1 cellular context compared by ENCODE assay signal in genomic region chr6:7138921-7139358, GRCh38.
TF ChIP-seq lines count a peak whose summit lies in the region.

No MANE protein-coding gene starts in this region.

TF ChIP-seq in HepG2, 621 proteins besides CTCF, POLR2A, EP300 and RAD21 (continued from another document and continues in another):
- TF ChIP-seq FOXP4 (CRISPR knock-in tag; IDR thresholded peaks at IDR 0.05): peak; percentile 90
- TF ChIP-seq TBX2 (CRISPR knock-in tag; IDR thresholded peaks at IDR 0.05; ENCODE audit: borderline replicate concordance): peak; percentile 91
- TF ChIP-seq, protein P1, sequence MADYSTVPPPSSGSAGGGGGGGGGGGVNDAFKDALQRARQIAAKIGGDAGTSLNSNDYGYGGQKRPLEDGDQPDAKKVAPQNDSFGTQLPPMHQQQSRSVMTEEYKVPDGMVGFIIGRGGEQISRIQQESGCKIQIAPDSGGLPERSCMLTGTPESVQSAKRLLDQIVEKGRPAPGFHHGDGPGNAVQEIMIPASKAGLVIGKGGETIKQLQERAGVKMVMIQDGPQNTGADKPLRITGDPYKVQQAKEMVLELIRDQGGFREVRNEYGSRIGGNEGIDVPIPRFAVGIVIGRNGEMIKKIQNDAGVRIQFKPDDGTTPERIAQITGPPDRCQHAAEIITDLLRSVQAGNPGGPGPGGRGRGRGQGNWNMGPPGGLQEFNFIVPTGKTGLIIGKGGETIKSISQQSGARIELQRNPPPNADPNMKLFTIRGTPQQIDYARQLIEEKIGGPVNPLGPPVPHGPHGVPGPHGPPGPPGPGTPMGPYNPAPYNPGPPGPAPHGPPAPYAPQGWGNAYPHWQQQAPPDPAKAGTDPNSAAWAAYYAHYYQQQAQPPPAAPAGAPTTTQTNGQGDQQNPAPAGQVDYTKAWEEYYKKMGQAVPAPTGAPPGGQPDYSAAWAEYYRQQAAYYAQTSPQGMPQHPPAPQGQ (CRISPR knock-in tag; IDR thresholded peaks at IDR 0.05; ENCODE audit: borderline replicate concordance): no peak
- no peak for TF ChIP-seq TOPORS (CRISPR knock-in tag; IDR thresholded peaks at IDR 0.05)
- no peak for TF ChIP-seq MXD1 (CRISPR knock-in tag; IDR thresholded peaks at IDR 0.05)
- TF ChIP-seq IRF1 (CRISPR knock-in tag; IDR thresholded peaks at IDR 0.05; ENCODE audit: low read depth): no peak
- peak; percentile 24; the same call in 1 of the 2 replicates for TF ChIP-seq NFIC (IDR thresholded peaks at IDR 0.05; ENCODE audit: low read length)
- no peak for TF ChIP-seq ZNF777 (CRISPR knock-in tag; IDR thresholded peaks at IDR 0.05)
- TF ChIP-seq GTF2F1 (IDR thresholded peaks at IDR 0.05; ENCODE audit: low read length): no peak
- no peak for TF ChIP-seq ZC3H4 (CRISPR knock-in tag; IDR thresholded peaks at IDR 0.05; ENCODE audit: borderline replicate concordance)
- TF ChIP-seq TFDP1 (CRISPR knock-in tag; IDR thresholded peaks at IDR 0.05; ENCODE audit: borderline replicate concordance): no peak
- no peak for TF ChIP-seq ZNF234 (CRISPR knock-in tag; conservative IDR thresholded peaks at IDR 0.05)
- no peak for TF ChIP-seq KLF11 (CRISPR knock-in tag; IDR thresholded peaks at IDR 0.05)
- peak; percentile 75; the same call in 1 of the 3 replicates for TF ChIP-seq MXI1 (IDR thresholded peaks at IDR 0.05; ENCODE audit: borderline replicate concordance, low read depth, low read length)
- peak; percentile 62; the same call in 1 of the 2 replicates for TF ChIP-seq ELF3 (CRISPR knock-in tag; IDR thresholded peaks at IDR 0.05)
- TF ChIP-seq TGIF2 (CRISPR knock-in tag; IDR thresholded peaks at IDR 0.05): no peak
- TF ChIP-seq ZNF292 (CRISPR knock-in tag; IDR thresholded peaks at IDR 0.05; ENCODE audit: borderline replicate concordance, low read depth): peak; percentile 67; the same call in 1 of the 2 replicates
- TF ChIP-seq, protein P2, sequence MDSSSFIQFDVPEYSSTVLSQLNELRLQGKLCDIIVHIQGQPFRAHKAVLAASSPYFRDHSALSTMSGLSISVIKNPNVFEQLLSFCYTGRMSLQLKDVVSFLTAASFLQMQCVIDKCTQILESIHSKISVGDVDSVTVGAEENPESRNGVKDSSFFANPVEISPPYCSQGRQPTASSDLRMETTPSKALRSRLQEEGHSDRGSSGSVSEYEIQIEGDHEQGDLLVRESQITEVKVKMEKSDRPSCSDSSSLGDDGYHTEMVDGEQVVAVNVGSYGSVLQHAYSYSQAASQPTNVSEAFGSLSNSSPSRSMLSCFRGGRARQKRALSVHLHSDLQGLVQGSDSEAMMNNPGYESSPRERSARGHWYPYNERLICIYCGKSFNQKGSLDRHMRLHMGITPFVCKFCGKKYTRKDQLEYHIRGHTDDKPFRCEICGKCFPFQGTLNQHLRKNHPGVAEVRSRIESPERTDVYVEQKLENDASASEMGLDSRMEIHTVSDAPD (CRISPR knock-in tag; IDR thresholded peaks at IDR 0.05): peak; percentile 40; the same call in 1 of the 2 replicates
- TF ChIP-seq SALL1 (CRISPR knock-in tag; IDR thresholded peaks at IDR 0.05): peak; percentile 94
- TF ChIP-seq ZBTB25 (CRISPR knock-in tag; IDR thresholded peaks at IDR 0.05): no peak; the same call in 1 of the 2 replicates
- no peak for TF ChIP-seq IRX3 (CRISPR knock-in tag; IDR thresholded peaks at IDR 0.05; ENCODE audit: borderline replicate concordance, low read depth)
- TF ChIP-seq ZNF737 (CRISPR knock-in tag; IDR thresholded peaks at IDR 0.05; ENCODE audit: borderline replicate concordance): no peak
- TF ChIP-seq LCORL (IDR thresholded peaks at IDR 0.05): no peak
- TF ChIP-seq LCORL (CRISPR knock-in tag; IDR thresholded peaks at IDR 0.05): peak; percentile 75; the same call in 1 of the 2 replicates
- no peak for TF ChIP-seq ZNF101 (CRISPR knock-in tag; IDR thresholded peaks at IDR 0.05; ENCODE audit: borderline replicate concordance, low read depth)
- no peak for TF ChIP-seq ZFAT (CRISPR knock-in tag; conservative IDR thresholded peaks at IDR 0.05)
- peak; percentile 91 for TF ChIP-seq HDAC1 (CRISPR knock-in tag; IDR thresholded peaks at IDR 0.05)
- TF ChIP-seq DPF2 (CRISPR knock-in tag; IDR thresholded peaks at IDR 0.05; ENCODE audit: borderline replicate concordance, low read depth): peak; percentile 75; the same call in 1 of the 2 replicates
- no peak for TF ChIP-seq RFXAP (CRISPR knock-in tag; IDR thresholded peaks at IDR 0.05; ENCODE audit: borderline replicate concordance)
- TF ChIP-seq DNMT3B (CRISPR knock-in tag; conservative IDR thresholded peaks at IDR 0.05): no peak
- no peak; the same call in 1 of the 2 replicates for TF ChIP-seq ZNF503 (CRISPR knock-in tag; IDR thresholded peaks at IDR 0.05)
- TF ChIP-seq ZFP36L2 (CRISPR knock-in tag; IDR thresholded peaks at IDR 0.05): no peak
- no peak for TF ChIP-seq ZNF253 (CRISPR knock-in tag; IDR thresholded peaks at IDR 0.05; ENCODE audit: borderline replicate concordance)
- TF ChIP-seq ZZZ3 (CRISPR knock-in tag; IDR thresholded peaks at IDR 0.05; ENCODE audit: borderline replicate concordance): no peak
- TF ChIP-seq NR2C2 (CRISPR knock-in tag; IDR thresholded peaks at IDR 0.05; ENCODE audit: borderline replicate concordance): peak; percentile 39; the same call in 1 of the 2 replicates
- TF ChIP-seq CBX2 (IDR thresholded peaks at IDR 0.05; ENCODE audit: low read depth, low read length): no peak
- no peak for TF ChIP-seq CBX2 (CRISPR knock-in tag; IDR thresholded peaks at IDR 0.05; ENCODE audit: low read depth)
- peak; percentile 71; the same call in 1 of the 2 replicates for TF ChIP-seq AHDC1 (CRISPR knock-in tag; IDR thresholded peaks at IDR 0.05; ENCODE audit: borderline replicate concordance)
